Comparison of ENCODE assay signal across 1 cellular context in the genomic region with DNA sequence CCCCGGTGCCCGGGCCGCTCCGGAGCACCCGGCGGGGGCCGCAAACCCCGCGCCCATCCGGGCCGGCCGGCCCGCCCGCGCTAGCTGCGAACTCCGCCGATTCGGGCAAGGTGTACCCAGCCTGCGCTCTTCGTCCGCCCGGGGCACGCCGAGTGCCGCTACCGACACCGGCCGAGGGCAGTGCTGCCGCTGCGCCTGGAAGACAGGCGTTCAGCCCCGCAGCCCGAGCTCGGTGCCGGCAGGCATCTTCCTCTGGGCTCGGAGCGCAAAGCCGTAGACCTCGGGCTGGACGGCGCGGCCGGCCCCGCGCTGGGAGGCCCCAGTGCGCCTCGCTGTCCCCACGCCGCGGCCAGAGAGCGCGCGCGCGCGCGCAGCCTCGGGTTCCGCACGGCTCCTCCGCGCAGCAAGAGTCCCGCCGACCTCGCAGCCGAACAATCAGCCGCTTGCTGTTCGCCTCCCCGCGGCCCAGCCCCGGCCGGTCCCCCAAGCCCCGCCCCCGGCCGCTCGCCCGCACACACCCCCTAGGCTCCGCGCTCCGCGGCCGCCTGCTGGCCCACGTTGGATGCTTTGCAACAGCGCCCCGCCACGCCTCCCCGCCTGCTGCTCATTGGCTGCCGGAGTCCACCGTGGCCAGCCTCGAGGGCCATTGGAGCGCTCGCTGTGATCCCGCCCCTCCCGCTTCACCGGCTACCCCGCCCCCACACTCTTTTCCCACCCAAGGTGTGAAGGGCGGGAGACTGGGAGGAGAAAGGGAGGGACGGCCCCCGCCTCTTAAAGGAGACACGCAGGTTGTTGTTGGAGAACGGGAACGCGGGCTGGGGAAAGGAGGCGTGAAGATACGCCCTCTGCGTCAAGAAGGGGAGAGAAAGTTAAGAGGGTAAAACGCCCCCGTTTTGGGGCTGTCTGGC.
A peak's percentile ranks its signal among the peaks of the same experiment; 100 is the strongest.
TF ChIP-seq lines count a peak whose summit lies in the region.

A gene with protein sequence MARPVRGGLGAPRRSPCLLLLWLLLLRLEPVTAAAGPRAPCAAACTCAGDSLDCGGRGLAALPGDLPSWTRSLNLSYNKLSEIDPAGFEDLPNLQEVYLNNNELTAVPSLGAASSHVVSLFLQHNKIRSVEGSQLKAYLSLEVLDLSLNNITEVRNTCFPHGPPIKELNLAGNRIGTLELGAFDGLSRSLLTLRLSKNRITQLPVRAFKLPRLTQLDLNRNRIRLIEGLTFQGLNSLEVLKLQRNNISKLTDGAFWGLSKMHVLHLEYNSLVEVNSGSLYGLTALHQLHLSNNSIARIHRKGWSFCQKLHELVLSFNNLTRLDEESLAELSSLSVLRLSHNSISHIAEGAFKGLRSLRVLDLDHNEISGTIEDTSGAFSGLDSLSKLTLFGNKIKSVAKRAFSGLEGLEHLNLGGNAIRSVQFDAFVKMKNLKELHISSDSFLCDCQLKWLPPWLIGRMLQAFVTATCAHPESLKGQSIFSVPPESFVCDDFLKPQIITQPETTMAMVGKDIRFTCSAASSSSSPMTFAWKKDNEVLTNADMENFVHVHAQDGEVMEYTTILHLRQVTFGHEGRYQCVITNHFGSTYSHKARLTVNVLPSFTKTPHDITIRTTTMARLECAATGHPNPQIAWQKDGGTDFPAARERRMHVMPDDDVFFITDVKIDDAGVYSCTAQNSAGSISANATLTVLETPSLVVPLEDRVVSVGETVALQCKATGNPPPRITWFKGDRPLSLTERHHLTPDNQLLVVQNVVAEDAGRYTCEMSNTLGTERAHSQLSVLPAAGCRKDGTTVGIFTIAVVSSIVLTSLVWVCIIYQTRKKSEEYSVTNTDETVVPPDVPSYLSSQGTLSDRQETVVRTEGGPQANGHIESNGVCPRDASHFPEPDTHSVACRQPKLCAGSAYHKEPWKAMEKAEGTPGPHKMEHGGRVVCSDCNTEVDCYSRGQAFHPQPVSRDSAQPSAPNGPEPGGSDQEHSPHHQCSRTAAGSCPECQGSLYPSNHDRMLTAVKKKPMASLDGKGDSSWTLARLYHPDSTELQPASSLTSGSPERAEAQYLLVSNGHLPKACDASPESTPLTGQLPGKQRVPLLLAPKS (minus strand): TSS at position 448 of the 908 bp plus-strand sequence. CDS start 615 bp downstream, outside the sequence.

TF ChIP-seq in GM12878, 131 proteins besides CTCF, POLR2A, EP300 and RAD21 (continued from another document):
- peak; percentile 75 for TF ChIP-seq CREB1 (IDR thresholded peaks at IDR 0.05; ENCODE audit: low read depth)
- TF ChIP-seq SP1 (IDR thresholded peaks at IDR 0.05; ENCODE audit: low read depth, low read length), result peak; percentile 77
- TF ChIP-seq IKZF2 (IDR thresholded peaks at IDR 0.05), result peak; percentile 42 to 66
- TF ChIP-seq LARP7 (IDR thresholded peaks at IDR 0.05), result peak; percentile 77
- TF ChIP-seq, protein P1, sequence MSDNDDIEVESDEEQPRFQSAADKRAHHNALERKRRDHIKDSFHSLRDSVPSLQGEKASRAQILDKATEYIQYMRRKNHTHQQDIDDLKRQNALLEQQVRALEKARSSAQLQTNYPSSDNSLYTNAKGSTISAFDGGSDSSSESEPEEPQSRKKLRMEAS (IDR thresholded peaks at IDR 0.05; ENCODE audit: low read depth, low read length), result peak; percentile 72; the same call in 1 of the 2 replicates
- TF ChIP-seq TARDBP (IDR thresholded peaks at IDR 0.05; ENCODE audit: borderline replicate concordance), result no peak
- no peak; the same call in 1 of the 2 replicates for TF ChIP-seq GATAD2B (conservative IDR thresholded peaks at IDR 0.05; ENCODE audit: low read depth)
- TF ChIP-seq SMARCA5 (IDR thresholded peaks at IDR 0.05), result peak; percentile 80
- TF ChIP-seq, protein P2, sequence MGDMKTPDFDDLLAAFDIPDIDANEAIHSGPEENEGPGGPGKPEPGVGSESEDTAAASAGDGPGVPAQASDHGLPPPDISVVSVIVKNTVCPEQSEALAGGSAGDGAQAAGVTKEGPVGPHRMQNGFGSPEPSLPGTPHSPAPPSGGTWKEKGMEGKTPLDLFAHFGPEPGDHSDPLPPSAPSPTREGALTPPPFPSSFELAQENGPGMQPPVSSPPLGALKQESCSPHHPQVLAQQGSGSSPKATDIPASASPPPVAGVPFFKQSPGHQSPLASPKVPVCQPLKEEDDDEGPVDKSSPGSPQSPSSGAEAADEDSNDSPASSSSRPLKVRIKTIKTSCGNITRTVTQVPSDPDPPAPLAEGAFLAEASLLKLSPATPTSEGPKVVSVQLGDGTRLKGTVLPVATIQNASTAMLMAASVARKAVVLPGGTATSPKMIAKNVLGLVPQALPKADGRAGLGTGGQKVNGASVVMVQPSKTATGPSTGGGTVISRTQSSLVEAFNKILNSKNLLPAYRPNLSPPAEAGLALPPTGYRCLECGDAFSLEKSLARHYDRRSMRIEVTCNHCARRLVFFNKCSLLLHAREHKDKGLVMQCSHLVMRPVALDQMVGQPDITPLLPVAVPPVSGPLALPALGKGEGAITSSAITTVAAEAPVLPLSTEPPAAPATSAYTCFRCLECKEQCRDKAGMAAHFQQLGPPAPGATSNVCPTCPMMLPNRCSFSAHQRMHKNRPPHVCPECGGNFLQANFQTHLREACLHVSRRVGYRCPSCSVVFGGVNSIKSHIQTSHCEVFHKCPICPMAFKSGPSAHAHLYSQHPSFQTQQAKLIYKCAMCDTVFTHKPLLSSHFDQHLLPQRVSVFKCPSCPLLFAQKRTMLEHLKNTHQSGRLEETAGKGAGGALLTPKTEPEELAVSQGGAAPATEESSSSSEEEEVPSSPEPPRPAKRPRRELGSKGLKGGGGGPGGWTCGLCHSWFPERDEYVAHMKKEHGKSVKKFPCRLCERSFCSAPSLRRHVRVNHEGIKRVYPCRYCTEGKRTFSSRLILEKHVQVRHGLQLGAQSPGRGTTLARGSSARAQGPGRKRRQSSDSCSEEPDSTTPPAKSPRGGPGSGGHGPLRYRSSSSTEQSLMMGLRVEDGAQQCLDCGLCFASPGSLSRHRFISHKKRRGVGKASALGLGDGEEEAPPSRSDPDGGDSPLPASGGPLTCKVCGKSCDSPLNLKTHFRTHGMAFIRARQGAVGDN (IDR thresholded peaks at IDR 0.05), result 0 out of 2 replicates have a peak, but pooled peaks have one; percentile 45
- no peak for TF ChIP-seq WRNIP1 (IDR thresholded peaks at IDR 0.05; ENCODE audit: borderline replicate concordance, low read depth, low read length)
- TF ChIP-seq, protein P3, sequence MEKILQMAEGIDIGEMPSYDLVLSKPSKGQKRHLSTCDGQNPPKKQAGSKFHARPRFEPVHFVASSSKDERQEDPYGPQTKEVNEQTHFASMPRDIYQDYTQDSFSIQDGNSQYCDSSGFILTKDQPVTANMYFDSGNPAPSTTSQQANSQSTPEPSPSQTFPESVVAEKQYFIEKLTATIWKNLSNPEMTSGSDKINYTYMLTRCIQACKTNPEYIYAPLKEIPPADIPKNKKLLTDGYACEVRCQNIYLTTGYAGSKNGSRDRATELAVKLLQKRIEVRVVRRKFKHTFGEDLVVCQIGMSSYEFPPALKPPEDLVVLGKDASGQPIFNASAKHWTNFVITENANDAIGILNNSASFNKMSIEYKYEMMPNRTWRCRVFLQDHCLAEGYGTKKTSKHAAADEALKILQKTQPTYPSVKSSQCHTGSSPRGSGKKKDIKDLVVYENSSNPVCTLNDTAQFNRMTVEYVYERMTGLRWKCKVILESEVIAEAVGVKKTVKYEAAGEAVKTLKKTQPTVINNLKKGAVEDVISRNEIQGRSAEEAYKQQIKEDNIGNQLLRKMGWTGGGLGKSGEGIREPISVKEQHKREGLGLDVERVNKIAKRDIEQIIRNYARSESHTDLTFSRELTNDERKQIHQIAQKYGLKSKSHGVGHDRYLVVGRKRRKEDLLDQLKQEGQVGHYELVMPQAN (conservative IDR thresholded peaks at IDR 0.05), result peak; percentile 50; the same call in 1 of the 2 replicates
- peak; percentile 73 for TF ChIP-seq IKZF1 (conservative IDR thresholded peaks at IDR 0.05)
- peak; percentile 36; the same call in 1 of the 2 replicates for TF ChIP-seq DPF2 (IDR thresholded peaks at IDR 0.05)
- TF ChIP-seq MXI1 (IDR thresholded peaks at IDR 0.05; ENCODE audit: low read depth, low read length), result 0 out of 2 replicates have a peak, but pooled peaks have one; percentile 34
- TF ChIP-seq TAF1 (IDR thresholded peaks at IDR 0.05; ENCODE audit: borderline replicate concordance, low read depth, low read length), result peak; percentile 46; the same call in 1 of the 2 replicates
- no peak for TF ChIP-seq NRF1 (conservative IDR thresholded peaks at IDR 0.05; ENCODE audit: low read depth, low read length)
- TF ChIP-seq BRCA1 (IDR thresholded peaks at IDR 0.05; ENCODE audit: low read depth, low read length), result no peak
- no peak for TF ChIP-seq ZSCAN29 (IDR thresholded peaks at IDR 0.05)
- TF ChIP-seq, protein P4, sequence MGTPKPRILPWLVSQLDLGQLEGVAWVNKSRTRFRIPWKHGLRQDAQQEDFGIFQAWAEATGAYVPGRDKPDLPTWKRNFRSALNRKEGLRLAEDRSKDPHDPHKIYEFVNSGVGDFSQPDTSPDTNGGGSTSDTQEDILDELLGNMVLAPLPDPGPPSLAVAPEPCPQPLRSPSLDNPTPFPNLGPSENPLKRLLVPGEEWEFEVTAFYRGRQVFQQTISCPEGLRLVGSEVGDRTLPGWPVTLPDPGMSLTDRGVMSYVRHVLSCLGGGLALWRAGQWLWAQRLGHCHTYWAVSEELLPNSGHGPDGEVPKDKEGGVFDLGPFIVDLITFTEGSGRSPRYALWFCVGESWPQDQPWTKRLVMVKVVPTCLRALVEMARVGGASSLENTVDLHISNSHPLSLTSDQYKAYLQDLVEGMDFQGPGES (IDR thresholded peaks at IDR 0.05), result no peak
- peak; percentile 42; the same call in 1 of the 2 replicates for TF ChIP-seq CHD2 (IDR thresholded peaks at IDR 0.05; ENCODE audit: borderline replicate concordance, low read depth, low read length)
- TF ChIP-seq MEF2B (IDR thresholded peaks at IDR 0.05; ENCODE audit: partially characterized antibody, poor library complexity, severe bottlenecking), result peak; percentile 23
- TF ChIP-seq, protein P5, sequence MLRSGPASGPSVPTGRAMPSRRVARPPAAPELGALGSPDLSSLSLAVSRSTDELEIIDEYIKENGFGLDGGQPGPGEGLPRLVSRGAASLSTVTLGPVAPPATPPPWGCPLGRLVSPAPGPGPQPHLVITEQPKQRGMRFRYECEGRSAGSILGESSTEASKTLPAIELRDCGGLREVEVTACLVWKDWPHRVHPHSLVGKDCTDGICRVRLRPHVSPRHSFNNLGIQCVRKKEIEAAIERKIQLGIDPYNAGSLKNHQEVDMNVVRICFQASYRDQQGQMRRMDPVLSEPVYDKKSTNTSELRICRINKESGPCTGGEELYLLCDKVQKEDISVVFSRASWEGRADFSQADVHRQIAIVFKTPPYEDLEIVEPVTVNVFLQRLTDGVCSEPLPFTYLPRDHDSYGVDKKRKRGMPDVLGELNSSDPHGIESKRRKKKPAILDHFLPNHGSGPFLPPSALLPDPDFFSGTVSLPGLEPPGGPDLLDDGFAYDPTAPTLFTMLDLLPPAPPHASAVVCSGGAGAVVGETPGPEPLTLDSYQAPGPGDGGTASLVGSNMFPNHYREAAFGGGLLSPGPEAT (IDR thresholded peaks at IDR 0.05; ENCODE audit: low read depth), result peak; percentile 66
